18 cellular contexts compared by ENCODE assay signal in the genomic region with DNA sequence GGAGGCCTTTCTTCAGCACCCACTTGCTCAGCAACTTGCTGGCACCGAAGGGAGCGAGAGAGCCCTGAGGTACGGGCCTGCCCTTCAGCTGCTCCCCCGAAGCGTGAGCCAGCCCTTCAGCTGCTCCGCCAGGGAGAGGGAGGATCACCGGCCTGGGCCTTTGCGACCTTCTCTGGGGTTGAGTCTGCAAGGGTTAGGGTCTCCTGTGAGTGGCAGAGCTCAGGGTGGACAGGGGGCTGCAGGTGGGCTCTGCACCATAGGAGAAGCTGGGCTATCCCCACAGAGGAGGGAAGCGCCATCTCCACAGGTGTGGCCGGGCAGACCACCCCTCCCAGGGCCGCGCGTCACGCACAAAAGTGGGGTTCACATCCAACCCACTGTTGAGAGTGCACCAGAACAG.
DNase-seq lines count a peak whose midpoint lies in the region; ATAC-seq and TF ChIP-seq lines count a peak whose summit lies in the region.
"Had no signal": no experiment of that assay in that cellular context is flagged by ENCODE, and none has a peak within 500 bp of the region (broad histone marks: within the 10 kb centered on the region; RNA-seq: fewer than 3 reads in every experiment).

No MANE protein-coding gene starts in this region.

- no peak for DNase-seq in MCF 10A (ENCODE audit: unreplicated experiment)
- DNase-seq in mammary epithelial cell, result no peak
- no peak for DNase-seq in Caco-2
- no peak for DNase-seq in glutamatergic neuron
- DNase-seq in neuronal stem cell (ENCODE audit: low spot score), result no peak
- DNase-seq in putamen (ENCODE audit: low spot score), result no peak
- no peak for DNase-seq in CD14-positive monocyte (ENCODE audit: low spot score)
- DNase-seq: AML-193; Calu3; CD4-positive, alpha-beta memory T cell; DMS79 treated with DMSO at 0.1 percent for 48 hours; GF-D8; IMR-90 had no signal

- H3K27me3 ChIP-seq in mammary epithelial cell (ENCODE audit: insufficient read depth, low read length) (no peaks in the 10 kb centered on the region), Caco-2 (replicated peaks; ENCODE audit: control insufficient read depth, insufficient read depth, low read length) (no peaks in the 10 kb centered on the region), neuronal stem cell (ENCODE audit: control insufficient read depth in 3 of 3, insufficient read depth in 3 of 3, low read depth in 1 of 3, low read length in 3 of 3) (no peaks in the 10 kb centered on the region)

- no peak overlapping the region for H3K4me2 ChIP-seq in mammary epithelial cell (ENCODE audit: insufficient read depth, low read depth, low read length)
- H3K4me2 ChIP-seq in neuronal stem cell (ENCODE audit: insufficient read depth, low read length, poor library complexity, severe bottlenecking), result no peak overlapping the region
- H3K4me2 ChIP-seq: A549 had no signal

- BruUV-seq in MCF 10A (replicated peaks; lab: Mats Ljungman, UMichigan), result no TSS peak
- BruUV-seq in mammary epithelial cell (replicated peaks; lab: Mats Ljungman, UMichigan), result no TSS peak
- BruUV-seq in Caco-2 (replicated peaks; lab: Mats Ljungman, UMichigan), result no TSS peak

- intact Hi-C loops in MCF 10A (cut with micrococcal nuclease) (no loop called here), mammary epithelial cell (cut with micrococcal nuclease) (no loop called here), Caco-2 (cut with micrococcal nuclease; ENCODE audit: unreplicated experiment) (no loop called here), CD14-positive monocyte (cut with micrococcal nuclease) (no loop called here)

- no peaks in the 10 kb centered on the region for H3K4me1 ChIP-seq in mammary epithelial cell (ENCODE audit: insufficient read depth, low read length)
- H3K4me1 ChIP-seq in Caco-2, result no peaks in the 10 kb centered on the region
- peaks cover 0 to 5% of the 10 kb centered on the region in 2 donors for H3K4me1 ChIP-seq in neuronal stem cell (ENCODE audit: control insufficient read depth in 2 of 2, insufficient read depth in 1 of 2, low read depth in 1 of 2, low read length in 2 of 2)
- H3K4me1 ChIP-seq: A549, HAP-1 had no signal

- POLR2A ChIA-PET in MCF 10A (lab: Yijun Ruan, JAX), result no interaction called here
- POLR2A ChIA-PET in Caco-2 (lab: Charles Lee), result no interaction called here

- no peak overlapping the region for H2AFZ ChIP-seq in mammary epithelial cell (ENCODE audit: low read depth, low read length)
- no peak overlapping the region for H2AFZ ChIP-seq in neuronal stem cell (ENCODE audit: low read length)

- H3K14ac ChIP-seq in neuronal stem cell (ENCODE audit: low read length), result no peak overlapping the region

- H3K27me3 Mint-ChIP-seq in MCF 10A (ENCODE audit: insufficient read depth, unreplicated experiment) (no peaks in the 10 kb centered on the region), Caco-2 (ENCODE audit: insufficient read depth, unreplicated experiment) (no peaks in the 10 kb centered on the region), glutamatergic neuron (ENCODE audit: unreplicated experiment) (peaks cover 12% of the 10 kb centered on the region), CD14-positive monocyte (ENCODE audit: low read depth in 3 of 3) (peaks cover 0 to 4% (median 2%) of the 10 kb centered on the region in 3 donors)
- H3K27me3 Mint-ChIP-seq: CD4-positive, alpha-beta memory T cell had no signal

- TF ChIP-seq CTCF in MCF 10A (IDR thresholded peaks at IDR 0.05; ENCODE audit: unreplicated experiment) (no peak), mammary epithelial cell (conservative IDR thresholded peaks at IDR 0.05 in 1 of 2, IDR thresholded peaks at IDR 0.05 in 1 of 2; ENCODE audit: extremely low read depth in 1 of 2, insufficient read depth in 1 of 2, low read depth in 1 of 2, low read length in 2 of 2) (no peak), Caco-2 (IDR thresholded peaks at IDR 0.05; ENCODE audit: insufficient read depth in 1 of 2, low read depth in 1 of 2, low read length in 1 of 2, severe bottlenecking in 1 of 2, unreplicated experiment in 1 of 2) (no peak), glutamatergic neuron (IDR thresholded peaks at IDR 0.05; ENCODE audit: partially characterized antibody, unreplicated experiment) (no peak), CD14-positive monocyte (IDR thresholded peaks at IDR 0.05) (no peak)

- H3K4ac ChIP-seq in neuronal stem cell (ENCODE audit: low read length), result no peak overlapping the region

- H3K9me3 Mint-ChIP-seq in MCF 10A (ENCODE audit: unreplicated experiment), result no peaks in the 10 kb centered on the region
- no peaks in the 10 kb centered on the region for H3K9me3 Mint-ChIP-seq in Caco-2 (ENCODE audit: unreplicated experiment)
- peaks cover 24% of the 10 kb centered on the region for H3K9me3 Mint-ChIP-seq in glutamatergic neuron (ENCODE audit: unreplicated experiment)
- peaks cover 0 to 11% (median 4%) of the 10 kb centered on the region in 7 donors for H3K9me3 Mint-ChIP-seq in CD14-positive monocyte

- H2BK15ac ChIP-seq in neuronal stem cell (ENCODE audit: low read length), result peak overlapping the region; percentile 82

- peak overlapping the region; percentile 96 for H2AK5ac ChIP-seq in neuronal stem cell (ENCODE audit: low read depth, low read length)

- H3K23ac ChIP-seq in neuronal stem cell (ENCODE audit: low read depth, low read length, poor library complexity), result peak overlapping the region; percentile 27

- CTCF ChIA-PET in MCF 10A (lab: Yijun Ruan, JAX), result interaction anchor here (0.6 kb wide), 1 partner anchor 131 kb away, joined by 3 read pairs; no protein-coding TSS in a partner anchor
- CTCF ChIA-PET in mammary epithelial cell (lab: Charles Lee; ENCODE audit: low non-redundant PET), result no interaction called here
- CTCF ChIA-PET in Caco-2 (lab: Charles Lee), result no interaction called here

- H3K27ac ChIP-seq in mammary epithelial cell (ENCODE audit: insufficient read depth, low read depth, low read length) (no peak overlapping the region), neuronal stem cell (replicated peaks; ENCODE audit: low read length) (no peak overlapping the region)
- H3K27ac ChIP-seq: 22Rv1, A549, C4-2B had no signal

- peak overlapping the region; percentile 67 for H4K91ac ChIP-seq in neuronal stem cell (ENCODE audit: low read depth, low read length, poor library complexity)

- WGBS in mammary epithelial cell (ENCODE audit: low coverage, missing lambda C conversion rate), result 93% methylated on average over 10 of the region's 14 CpGs
- no CpG with 5 or more reads among the region's 14 CpGs for WGBS in neuronal stem cell (ENCODE audit: extremely low coverage in 2 of 2, insufficient read length in 2 of 2, insufficient replicate concordance in 1 of 2), 2 donors

- peak overlapping the region; percentile 58 for H3K18ac ChIP-seq in neuronal stem cell (ENCODE audit: low read length)

- dilution Hi-C loops in mammary epithelial cell (cut with HindIII; ENCODE audit: low sequenced_read_pairs), result no loop called here

- no peak for ATAC-seq in HG03571 (IDR thresholded peaks at IDR 0.05; ENCODE audit: unreplicated experiment)

- in situ Hi-C loops in mammary epithelial cell (cut with MboI; ENCODE audit: low sequenced_read_pairs in 2 of 2), result no loop called here

- H3K27ac Mint-ChIP-seq in MCF 10A (ENCODE audit: low read depth, unreplicated experiment), result peak overlapping the region; percentile 61
- peak overlapping the region; percentile 46 for H3K27ac Mint-ChIP-seq in Caco-2 (ENCODE audit: unreplicated experiment)
- H3K27ac Mint-ChIP-seq in glutamatergic neuron (ENCODE audit: unreplicated experiment), result peak overlapping the region; percentile 83
- H3K27ac Mint-ChIP-seq in CD14-positive monocyte, result no peak overlapping the region
- H3K27ac Mint-ChIP-seq: CD4-positive, alpha-beta memory T cell had no signal

- no peak overlapping the region for H4K8ac ChIP-seq in neuronal stem cell (ENCODE audit: low read depth, low read length)

- H2BK12ac ChIP-seq in neuronal stem cell (ENCODE audit: low read length), result no peak overlapping the region

- H2BK120ac ChIP-seq in neuronal stem cell (ENCODE audit: low read depth, low read length), result peak overlapping the region; percentile 41

- H3K36me3 ChIP-seq in mammary epithelial cell (ENCODE audit: insufficient read depth, low read length), result no peaks in the 10 kb centered on the region
- no peaks in the 10 kb centered on the region for H3K36me3 ChIP-seq in Caco-2 (ENCODE audit: control insufficient read depth, insufficient read depth, low read length)
- no peaks in the 10 kb centered on the region for H3K36me3 ChIP-seq in neuronal stem cell (replicated peaks in 1 of 2; ENCODE audit: control insufficient read depth in 2 of 2, insufficient read depth in 2 of 2, low read length in 2 of 2)
- H3K36me3 ChIP-seq: HAP-1 had no signal

- H4K20me1 ChIP-seq in mammary epithelial cell (ENCODE audit: insufficient read depth, low read length), result no peaks in the 10 kb centered on the region

- H3K9me3 ChIP-seq in mammary epithelial cell (replicated peaks; ENCODE audit: insufficient read depth, low read length), result peaks cover 21% of the 10 kb centered on the region
- H3K9me3 ChIP-seq in Caco-2, result no peaks in the 10 kb centered on the region
- H3K9me3 ChIP-seq in neuronal stem cell (replicated peaks in 1 of 2; ENCODE audit: control insufficient read depth in 2 of 2, insufficient read depth in 1 of 2, low read depth in 1 of 2, low read length in 2 of 2), result no peaks in the 10 kb centered on the region
- H3K9me3 ChIP-seq: A549, HAP-1 had no signal

- H3K4me1 Mint-ChIP-seq in MCF 10A (ENCODE audit: insufficient read depth, unreplicated experiment) (peaks cover 7% of the 10 kb centered on the region), Caco-2 (ENCODE audit: low read depth, unreplicated experiment) (no peaks in the 10 kb centered on the region), glutamatergic neuron (ENCODE audit: low read depth, unreplicated experiment) (peaks cover 44% of the 10 kb centered on the region), CD14-positive monocyte (no peaks in the 10 kb centered on the region)
- H3K4me1 Mint-ChIP-seq: CD4-positive, alpha-beta memory T cell had no signal

- no peaks in the 10 kb centered on the region for H3K79me1 ChIP-seq in neuronal stem cell (ENCODE audit: low read depth, low read length)

- H3K79me2 ChIP-seq in mammary epithelial cell (ENCODE audit: insufficient read depth, low read length), result no peaks in the 10 kb centered on the region

- H3K4me3 Mint-ChIP-seq in MCF 10A (ENCODE audit: unreplicated experiment) (no peak overlapping the region), Caco-2 (ENCODE audit: unreplicated experiment) (no peak overlapping the region), glutamatergic neuron (ENCODE audit: unreplicated experiment) (no peak overlapping the region), CD14-positive monocyte (no peak overlapping the region)
- H3K4me3 Mint-ChIP-seq: CD4-positive, alpha-beta memory T cell had no signal

- H3K9ac ChIP-seq in mammary epithelial cell (ENCODE audit: insufficient read depth, low read length) (no peak overlapping the region), neuronal stem cell (ENCODE audit: low read depth, low read length, poor library complexity) (no peak overlapping the region)

- peak overlapping the region; percentile 79 for H2BK5ac ChIP-seq in neuronal stem cell (ENCODE audit: low read length)

- no peak overlapping the region for H3K4me3 ChIP-seq in mammary epithelial cell (replicated peaks in 1 of 3; ENCODE audit: insufficient read depth in 1 of 3, low read depth in 2 of 3, low read length in 3 of 3)
- no peak overlapping the region for H3K4me3 ChIP-seq in Caco-2 (ENCODE audit: low read depth, low read length)
- H3K4me3 ChIP-seq in neuronal stem cell (ENCODE audit: low read length in 2 of 2), result no peak overlapping the region
- H3K4me3 ChIP-seq: A549, HAP-1 had no signal

- H3K36me3 Mint-ChIP-seq in MCF 10A (ENCODE audit: insufficient read depth, unreplicated experiment), result no peaks in the 10 kb centered on the region
- H3K36me3 Mint-ChIP-seq in Caco-2 (ENCODE audit: insufficient read depth, unreplicated experiment), result no peaks in the 10 kb centered on the region
- peaks cover 4% of the 10 kb centered on the region for H3K36me3 Mint-ChIP-seq in glutamatergic neuron (ENCODE audit: unreplicated experiment)
- H3K36me3 Mint-ChIP-seq in CD14-positive monocyte, result no peaks in the 10 kb centered on the region
- H3K36me3 Mint-ChIP-seq: CD4-positive, alpha-beta memory T cell had no signal

Comparison
In these comparisons a context has a peak if more than half of its experiments do, and no peak if none do; other contexts are left out.
1. H3K27ac Mint-ChIP-seq: peak in MCF 10A (single experiment), Caco-2 (single experiment) and glutamatergic neuron (single experiment); none in CD14-positive monocyte (0 of 7).